ENCODE assay signal across 3 cellular contexts in genomic region chr17:61619493-61619892, GRCh38.
TF ChIP-seq lines count a peak whose summit lies in the region.

No MANE protein-coding gene starts in this region.

TF ChIP-seq in SK-N-SH treated with all-trans-retinoic acid at 6 μM for 48 hours, 23 proteins besides CTCF, POLR2A, EP300 and RAD21:
- TF ChIP-seq, protein P1, sequence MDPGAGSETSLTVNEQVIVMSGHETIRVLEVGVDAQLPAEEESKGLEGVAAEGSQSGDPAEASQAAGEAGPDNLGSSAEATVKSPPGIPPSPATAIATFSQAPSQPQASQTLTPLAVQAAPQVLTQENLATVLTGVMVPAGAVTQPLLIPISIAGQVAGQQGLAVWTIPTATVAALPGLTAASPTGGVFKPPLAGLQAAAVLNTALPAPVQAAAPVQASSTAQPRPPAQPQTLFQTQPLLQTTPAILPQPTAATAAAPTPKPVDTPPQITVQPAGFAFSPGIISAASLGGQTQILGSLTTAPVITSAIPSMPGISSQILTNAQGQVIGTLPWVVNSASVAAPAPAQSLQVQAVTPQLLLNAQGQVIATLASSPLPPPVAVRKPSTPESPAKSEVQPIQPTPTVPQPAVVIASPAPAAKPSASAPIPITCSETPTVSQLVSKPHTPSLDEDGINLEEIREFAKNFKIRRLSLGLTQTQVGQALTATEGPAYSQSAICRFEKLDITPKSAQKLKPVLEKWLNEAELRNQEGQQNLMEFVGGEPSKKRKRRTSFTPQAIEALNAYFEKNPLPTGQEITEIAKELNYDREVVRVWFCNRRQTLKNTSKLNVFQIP (CRISPR knock-in tag; IDR thresholded peaks at IDR 0.05; ENCODE audit: borderline replicate concordance, low read depth), result peak; percentile 59; the same call in 1 of the 2 replicates
- TF ChIP-seq ISL1 (CRISPR knock-in tag; IDR thresholded peaks at IDR 0.05), result no peak
- TF ChIP-seq OSR1 (CRISPR knock-in tag; IDR thresholded peaks at IDR 0.05), result peak; percentile 86
- TF ChIP-seq ZFP30 (CRISPR knock-in tag; IDR thresholded peaks at IDR 0.05), result peak; percentile 95

TF ChIP-seq in SK-N-SH, 30 proteins besides CTCF, POLR2A, EP300 and RAD21 (continued from another document):
- TF ChIP-seq RXRA (IDR thresholded peaks at IDR 0.05; ENCODE audit: borderline replicate concordance, low read depth), result no peak
- TF ChIP-seq GABPA (IDR thresholded peaks at IDR 0.05; ENCODE audit: low read depth), result no peak
- TF ChIP-seq TEAD4 (IDR thresholded peaks at IDR 0.05; ENCODE audit: borderline replicate concordance, insufficient read depth), result no peak
- no peak for TF ChIP-seq PBX3 (IDR thresholded peaks at IDR 0.05)
- no peak for TF ChIP-seq CHD2 (IDR thresholded peaks at IDR 0.05; ENCODE audit: low read length, partially characterized antibody)
- TF ChIP-seq FOSL2 (IDR thresholded peaks at IDR 0.05; ENCODE audit: borderline replicate concordance, low read depth), result no peak
- no peak for TF ChIP-seq YY1 (IDR thresholded peaks at IDR 0.05; ENCODE audit: low read depth)
- no peak for TF ChIP-seq IRF3 (IDR thresholded peaks at IDR 0.05; ENCODE audit: low read depth, low read length)
- TF ChIP-seq MEF2A (IDR thresholded peaks at IDR 0.05; ENCODE audit: borderline replicate concordance, low read depth), result no peak
- TF ChIP-seq EZH2phosphoT487 (IDR thresholded peaks at IDR 0.05; ENCODE audit: borderline replicate concordance, low read depth), result no peak
- TF ChIP-seq, protein P2, sequence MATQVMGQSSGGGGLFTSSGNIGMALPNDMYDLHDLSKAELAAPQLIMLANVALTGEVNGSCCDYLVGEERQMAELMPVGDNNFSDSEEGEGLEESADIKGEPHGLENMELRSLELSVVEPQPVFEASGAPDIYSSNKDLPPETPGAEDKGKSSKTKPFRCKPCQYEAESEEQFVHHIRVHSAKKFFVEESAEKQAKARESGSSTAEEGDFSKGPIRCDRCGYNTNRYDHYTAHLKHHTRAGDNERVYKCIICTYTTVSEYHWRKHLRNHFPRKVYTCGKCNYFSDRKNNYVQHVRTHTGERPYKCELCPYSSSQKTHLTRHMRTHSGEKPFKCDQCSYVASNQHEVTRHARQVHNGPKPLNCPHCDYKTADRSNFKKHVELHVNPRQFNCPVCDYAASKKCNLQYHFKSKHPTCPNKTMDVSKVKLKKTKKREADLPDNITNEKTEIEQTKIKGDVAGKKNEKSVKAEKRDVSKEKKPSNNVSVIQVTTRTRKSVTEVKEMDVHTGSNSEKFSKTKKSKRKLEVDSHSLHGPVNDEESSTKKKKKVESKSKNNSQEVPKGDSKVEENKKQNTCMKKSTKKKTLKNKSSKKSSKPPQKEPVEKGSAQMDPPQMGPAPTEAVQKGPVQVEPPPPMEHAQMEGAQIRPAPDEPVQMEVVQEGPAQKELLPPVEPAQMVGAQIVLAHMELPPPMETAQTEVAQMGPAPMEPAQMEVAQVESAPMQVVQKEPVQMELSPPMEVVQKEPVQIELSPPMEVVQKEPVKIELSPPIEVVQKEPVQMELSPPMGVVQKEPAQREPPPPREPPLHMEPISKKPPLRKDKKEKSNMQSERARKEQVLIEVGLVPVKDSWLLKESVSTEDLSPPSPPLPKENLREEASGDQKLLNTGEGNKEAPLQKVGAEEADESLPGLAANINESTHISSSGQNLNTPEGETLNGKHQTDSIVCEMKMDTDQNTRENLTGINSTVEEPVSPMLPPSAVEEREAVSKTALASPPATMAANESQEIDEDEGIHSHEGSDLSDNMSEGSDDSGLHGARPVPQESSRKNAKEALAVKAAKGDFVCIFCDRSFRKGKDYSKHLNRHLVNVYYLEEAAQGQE (IDR thresholded peaks at IDR 0.05; ENCODE audit: low read depth, low read length), result no peak
- no peak for TF ChIP-seq SIN3A (IDR thresholded peaks at IDR 0.05; ENCODE audit: borderline replicate concordance, low read depth, low read length)

TF ChIP-seq in HEK293, 187 proteins besides CTCF, POLR2A, EP300 and RAD21 (continued from another document and continues in another):
- no peak for TF ChIP-seq ZNF274 (IDR thresholded peaks at IDR 0.05; ENCODE audit: low read length)
- no peak for TF ChIP-seq ZNF274 (tag by site-specific recombination; IDR thresholded peaks at IDR 0.05; ENCODE audit: borderline replicate concordance)
- no peak for TF ChIP-seq ZNF521 (tag by site-specific recombination; IDR thresholded peaks at IDR 0.05)
- TF ChIP-seq ZBTB10 (tag by site-specific recombination; IDR thresholded peaks at IDR 0.05), result no peak
- TF ChIP-seq ZBTB17 (tag by site-specific recombination; IDR thresholded peaks at IDR 0.05), result no peak
- no peak for TF ChIP-seq ZNF548 (tag by site-specific recombination; IDR thresholded peaks at IDR 0.05)
- TF ChIP-seq ZNF214 (tag by site-specific recombination; IDR thresholded peaks at IDR 0.05; ENCODE audit: borderline replicate concordance), result no peak
- TF ChIP-seq ZBTB21 (tag by site-specific recombination; IDR thresholded peaks at IDR 0.05), result no peak
- TF ChIP-seq ZNF324 (tag by site-specific recombination; IDR thresholded peaks at IDR 0.05), result no peak
- TF ChIP-seq ZFHX2 (tag by site-specific recombination; conservative IDR thresholded peaks at IDR 0.05), result no peak
- TF ChIP-seq ZNF2 (tag by site-specific recombination; IDR thresholded peaks at IDR 0.05), result no peak
- TF ChIP-seq, protein P3, sequence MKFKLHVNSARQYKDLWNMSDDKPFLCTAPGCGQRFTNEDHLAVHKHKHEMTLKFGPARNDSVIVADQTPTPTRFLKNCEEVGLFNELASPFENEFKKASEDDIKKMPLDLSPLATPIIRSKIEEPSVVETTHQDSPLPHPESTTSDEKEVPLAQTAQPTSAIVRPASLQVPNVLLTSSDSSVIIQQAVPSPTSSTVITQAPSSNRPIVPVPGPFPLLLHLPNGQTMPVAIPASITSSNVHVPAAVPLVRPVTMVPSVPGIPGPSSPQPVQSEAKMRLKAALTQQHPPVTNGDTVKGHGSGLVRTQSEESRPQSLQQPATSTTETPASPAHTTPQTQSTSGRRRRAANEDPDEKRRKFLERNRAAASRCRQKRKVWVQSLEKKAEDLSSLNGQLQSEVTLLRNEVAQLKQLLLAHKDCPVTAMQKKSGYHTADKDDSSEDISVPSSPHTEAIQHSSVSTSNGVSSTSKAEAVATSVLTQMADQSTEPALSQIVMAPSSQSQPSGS (tag by site-specific recombination; IDR thresholded peaks at IDR 0.05; ENCODE audit: low read depth), result no peak
- peak; percentile 25; the same call in 1 of the 2 replicates for TF ChIP-seq KLF8 (tag by site-specific recombination; IDR thresholded peaks at IDR 0.05)
- TF ChIP-seq ZNF146 (tag by site-specific recombination; IDR thresholded peaks at IDR 0.05), result no peak
- TF ChIP-seq ZNF19 (tag by site-specific recombination; IDR thresholded peaks at IDR 0.05; ENCODE audit: low read depth), result no peak
- TF ChIP-seq KLF16 (tag by site-specific recombination; IDR thresholded peaks at IDR 0.05), result 0 out of 2 replicates have a peak, but pooled peaks have one; percentile 24
- TF ChIP-seq ZNF48 (tag by site-specific recombination; IDR thresholded peaks at IDR 0.05), result no peak
- no peak for TF ChIP-seq ZBTB8A (tag by site-specific recombination; IDR thresholded peaks at IDR 0.05)
- no peak for TF ChIP-seq ELK4 (IDR thresholded peaks at IDR 0.05; ENCODE audit: borderline replicate concordance, low read depth, low read length)
- no peak for TF ChIP-seq ZNF223 (tag by site-specific recombination; IDR thresholded peaks at IDR 0.05)
- no peak for TF ChIP-seq ZNF600 (tag by site-specific recombination; IDR thresholded peaks at IDR 0.05)
- no peak for TF ChIP-seq ZNF776 (tag by site-specific recombination; IDR thresholded peaks at IDR 0.05; ENCODE audit: borderline replicate concordance)
- no peak for TF ChIP-seq ZNF664 (tag by site-specific recombination; IDR thresholded peaks at IDR 0.05)
- no peak for TF ChIP-seq ZNF488 (tag by site-specific recombination; IDR thresholded peaks at IDR 0.05)
- TF ChIP-seq SP2 (tag by site-specific recombination; IDR thresholded peaks at IDR 0.05), result no peak
- TF ChIP-seq ZNF529 (tag by site-specific recombination; IDR thresholded peaks at IDR 0.05; ENCODE audit: insufficient replicate concordance), result peak; percentile 50
- no peak for TF ChIP-seq ZNF571 (tag by site-specific recombination; IDR thresholded peaks at IDR 0.05)
- TF ChIP-seq ZNF629 (tag by site-specific recombination; IDR thresholded peaks at IDR 0.05), result 0 out of 2 replicates have a peak, but pooled peaks have one; percentile 15
- no peak for TF ChIP-seq BCL11B (tag by site-specific recombination; IDR thresholded peaks at IDR 0.05; ENCODE audit: low read depth)
- TF ChIP-seq ZNF707 (tag by site-specific recombination; IDR thresholded peaks at IDR 0.05), result no peak
- peak; percentile 63; the same call in 1 of the 2 replicates for TF ChIP-seq ZNF549 (tag by site-specific recombination; IDR thresholded peaks at IDR 0.05)
- TF ChIP-seq, protein P4, sequence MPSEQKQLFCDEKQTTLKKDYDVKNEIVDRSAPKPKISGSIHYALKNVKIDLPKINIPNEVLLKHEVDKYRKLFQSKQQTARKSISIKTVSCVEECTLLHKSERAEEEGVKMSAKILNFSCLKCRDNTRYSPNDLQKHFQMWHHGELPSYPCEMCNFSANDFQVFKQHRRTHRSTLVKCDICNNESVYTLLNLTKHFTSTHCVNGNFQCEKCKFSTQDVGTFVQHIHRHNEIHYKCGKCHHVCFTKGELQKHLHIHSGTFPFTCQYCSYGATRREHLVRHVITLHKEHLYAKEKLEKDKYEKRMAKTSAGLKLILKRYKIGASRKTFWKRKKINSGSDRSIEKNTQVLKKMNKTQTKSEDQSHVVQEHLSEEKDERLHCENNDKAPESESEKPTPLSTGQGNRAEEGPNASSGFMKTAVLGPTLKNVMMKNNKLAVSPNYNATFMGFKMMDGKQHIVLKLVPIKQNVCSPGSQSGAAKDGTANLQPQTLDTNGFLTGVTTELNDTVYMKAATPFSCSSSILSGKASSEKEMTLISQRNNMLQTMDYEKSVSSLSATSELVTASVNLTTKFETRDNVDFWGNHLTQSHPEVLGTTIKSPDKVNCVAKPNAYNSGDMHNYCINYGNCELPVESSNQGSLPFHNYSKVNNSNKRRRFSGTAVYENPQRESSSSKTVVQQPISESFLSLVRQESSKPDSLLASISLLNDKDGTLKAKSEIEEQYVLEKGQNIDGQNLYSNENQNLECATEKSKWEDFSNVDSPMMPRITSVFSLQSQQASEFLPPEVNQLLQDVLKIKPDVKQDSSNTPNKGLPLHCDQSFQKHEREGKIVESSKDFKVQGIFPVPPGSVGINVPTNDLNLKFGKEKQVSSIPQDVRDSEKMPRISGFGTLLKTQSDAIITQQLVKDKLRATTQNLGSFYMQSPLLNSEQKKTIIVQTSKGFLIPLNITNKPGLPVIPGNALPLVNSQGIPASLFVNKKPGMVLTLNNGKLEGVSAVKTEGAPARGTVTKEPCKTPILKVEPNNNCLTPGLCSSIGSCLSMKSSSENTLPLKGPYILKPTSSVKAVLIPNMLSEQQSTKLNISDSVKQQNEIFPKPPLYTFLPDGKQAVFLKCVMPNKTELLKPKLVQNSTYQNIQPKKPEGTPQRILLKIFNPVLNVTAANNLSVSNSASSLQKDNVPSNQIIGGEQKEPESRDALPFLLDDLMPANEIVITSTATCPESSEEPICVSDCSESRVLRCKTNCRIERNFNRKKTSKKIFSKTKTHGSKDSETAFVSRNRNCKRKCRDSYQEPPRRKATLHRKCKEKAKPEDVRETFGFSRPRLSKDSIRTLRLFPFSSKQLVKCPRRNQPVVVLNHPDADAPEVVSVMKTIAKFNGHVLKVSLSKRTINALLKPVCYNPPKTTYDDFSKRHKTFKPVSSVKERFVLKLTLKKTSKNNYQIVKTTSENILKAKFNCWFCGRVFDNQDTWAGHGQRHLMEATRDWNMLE (tag by site-specific recombination; conservative IDR thresholded peaks at IDR 0.05; ENCODE audit: low read depth), result peak; percentile 47; the same call in 1 of the 2 replicates
- TF ChIP-seq ZSCAN30 (tag by site-specific recombination; IDR thresholded peaks at IDR 0.05), result no peak
- peak; percentile 100 for TF ChIP-seq TRIM28 (IDR thresholded peaks at IDR 0.05; ENCODE audit: borderline replicate concordance, low read length)
- peak; percentile 50; the same call in 1 of the 2 replicates for TF ChIP-seq ZXDB (tag by site-specific recombination; IDR thresholded peaks at IDR 0.05)
- TF ChIP-seq ZNF391 (tag by site-specific recombination; IDR thresholded peaks at IDR 0.05; ENCODE audit: borderline replicate concordance, low read depth), result no peak
- TF ChIP-seq ZBTB20 (tag by site-specific recombination; IDR thresholded peaks at IDR 0.05), result no peak
